In genomic region chr3:190877925-190878324, GRCh38 we compare ENCODE assay signal across 13 cellular contexts. TPM values are rescaled to one million over a fixed set of nuclear protein-coding genes. Genes with fewer than 3 reads are reported as not detected.
DNase-seq lines count a peak whose midpoint lies in the region; TF ChIP-seq lines count a peak whose summit lies in the region.
"Had no signal": no experiment of that assay in that cellular context is flagged by ENCODE, and none has a peak within 500 bp of the region (broad histone marks: within the 10 kb centered on the region; RNA-seq: fewer than 3 reads in every experiment).

No MANE protein-coding gene starts in this region.

- no peaks in the 10 kb centered on the region for H3K36me3 ChIP-seq in brain microvascular endothelial cell (replicated peaks)
- H3K36me3 ChIP-seq in tibial nerve: no peaks in the 10 kb centered on the region
- H3K36me3 ChIP-seq: transverse colon had no signal

- H3K27me3 ChIP-seq in brain microvascular endothelial cell (replicated peaks) (no peaks in the 10 kb centered on the region), tibial nerve (no peaks in the 10 kb centered on the region)
- H3K27me3 ChIP-seq: transverse colon had no signal

- peak; percentile 38 to 41 for DNase-seq in activated T-cell treated with anti-CD3 and anti-CD28 coated beads, Interleukin-2, amount 50 U/mL, for 48 hours
- DNase-seq in activated T-cell treated with anti-CD3 and anti-CD28 coated beads for 4 hours (no peak), brain microvascular endothelial cell (no peak), progenitor cell of endocrine pancreas (ENCODE audit: low spot score, unreplicated experiment) (no peak), tibial nerve (ENCODE audit: low spot score in 2 of 2) (no peak), pons (ENCODE audit: low spot score) (no peak)
- DNase-seq in stimulated activated naive CD4-positive, alpha-beta T cell treated with Interleukin-2 at 50 U/mL for 16 hours (lab: John Stamatoyannopoulos, UW): no peak
- DNase-seq: CD4-positive, CD25-positive, alpha-beta regulatory T cell; cortex of kidney; HCEC 1CT; NCI-H2029 treated with DMSO at 0.1 percent for 48 hours; transverse colon had no signal

- TF ChIP-seq RAD21 in Ishikawa (IDR thresholded peaks at IDR 0.05; ENCODE audit: low read depth): peak; percentile 38; the same call in 1 of the 2 replicates

- no peaks in the 10 kb centered on the region for H3K4me1 ChIP-seq in tibial nerve
- H3K4me1 ChIP-seq: transverse colon had no signal

- WGBS in tibial nerve, 2 donors: 87 to 89% methylated on average over 17 of the region's 17 CpGs

- H3K4me3 Mint-ChIP-seq in progenitor cell of endocrine pancreas (ENCODE audit: low read depth): no peak overlapping the region
- H3K4me3 Mint-ChIP-seq: CD4-positive, CD25-positive, alpha-beta regulatory T cell had no signal

- TF ChIP-seq CTCF in brain microvascular endothelial cell (IDR thresholded peaks at IDR 0.05; ENCODE audit: low read depth, low read length, missing control alignments): peak; percentile 56
- peak; percentile 21 for TF ChIP-seq CTCF in progenitor cell of endocrine pancreas (IDR thresholded peaks at IDR 0.05; ENCODE audit: unreplicated experiment)
- no peak for TF ChIP-seq CTCF in tibial nerve (IDR thresholded peaks at IDR 0.05)

- H3K4me3 ChIP-seq in brain microvascular endothelial cell (ENCODE audit: low read depth, low read length) (no peak overlapping the region), tibial nerve (no peak overlapping the region)
- H3K4me3 ChIP-seq: transverse colon had no signal

- H3K9me3 Mint-ChIP-seq in progenitor cell of endocrine pancreas (ENCODE audit: low read depth): no peaks in the 10 kb centered on the region

- no peak for TF ChIP-seq POLR2A in tibial nerve (IDR thresholded peaks at IDR 0.05)

- no peaks in the 10 kb centered on the region for H3K9me3 ChIP-seq in tibial nerve
- H3K9me3 ChIP-seq: transverse colon had no signal

- in situ Hi-C loops in brain microvascular endothelial cell (cut with HindIII; ENCODE audit: low pct_ligation_motif_present, low sequenced_read_pairs): no loop called here

- peaks cover 2% of the 10 kb centered on the region for H3K4me1 Mint-ChIP-seq in progenitor cell of endocrine pancreas (ENCODE audit: low read depth)
- H3K4me1 Mint-ChIP-seq: CD4-positive, CD25-positive, alpha-beta regulatory T cell had no signal

- TF ChIP-seq EP300 in Ishikawa (IDR thresholded peaks at IDR 0.05; ENCODE audit: borderline replicate concordance) (no peak), tibial nerve (IDR thresholded peaks at IDR 0.05) (no peak)

- no peaks in the 10 kb centered on the region for H3K36me3 Mint-ChIP-seq in progenitor cell of endocrine pancreas (ENCODE audit: insufficient read depth)
- H3K36me3 Mint-ChIP-seq: CD4-positive, CD25-positive, alpha-beta regulatory T cell had no signal

- no peaks in the 10 kb centered on the region for H3K27me3 Mint-ChIP-seq in progenitor cell of endocrine pancreas
- H3K27me3 Mint-ChIP-seq: CD4-positive, CD25-positive, alpha-beta regulatory T cell had no signal

- no peak overlapping the region for H3K27ac Mint-ChIP-seq in progenitor cell of endocrine pancreas
- H3K27ac Mint-ChIP-seq: CD4-positive, CD25-positive, alpha-beta regulatory T cell had no signal

- no peak overlapping the region for H3K27ac ChIP-seq in brain microvascular endothelial cell
- H3K27ac ChIP-seq in tibial nerve: no peak overlapping the region
- H3K27ac ChIP-seq: transverse colon had no signal

TF ChIP-seq in Ishikawa, 13 proteins besides CTCF, POLR2A, EP300 and RAD21:
- TF ChIP-seq, protein P1, sequence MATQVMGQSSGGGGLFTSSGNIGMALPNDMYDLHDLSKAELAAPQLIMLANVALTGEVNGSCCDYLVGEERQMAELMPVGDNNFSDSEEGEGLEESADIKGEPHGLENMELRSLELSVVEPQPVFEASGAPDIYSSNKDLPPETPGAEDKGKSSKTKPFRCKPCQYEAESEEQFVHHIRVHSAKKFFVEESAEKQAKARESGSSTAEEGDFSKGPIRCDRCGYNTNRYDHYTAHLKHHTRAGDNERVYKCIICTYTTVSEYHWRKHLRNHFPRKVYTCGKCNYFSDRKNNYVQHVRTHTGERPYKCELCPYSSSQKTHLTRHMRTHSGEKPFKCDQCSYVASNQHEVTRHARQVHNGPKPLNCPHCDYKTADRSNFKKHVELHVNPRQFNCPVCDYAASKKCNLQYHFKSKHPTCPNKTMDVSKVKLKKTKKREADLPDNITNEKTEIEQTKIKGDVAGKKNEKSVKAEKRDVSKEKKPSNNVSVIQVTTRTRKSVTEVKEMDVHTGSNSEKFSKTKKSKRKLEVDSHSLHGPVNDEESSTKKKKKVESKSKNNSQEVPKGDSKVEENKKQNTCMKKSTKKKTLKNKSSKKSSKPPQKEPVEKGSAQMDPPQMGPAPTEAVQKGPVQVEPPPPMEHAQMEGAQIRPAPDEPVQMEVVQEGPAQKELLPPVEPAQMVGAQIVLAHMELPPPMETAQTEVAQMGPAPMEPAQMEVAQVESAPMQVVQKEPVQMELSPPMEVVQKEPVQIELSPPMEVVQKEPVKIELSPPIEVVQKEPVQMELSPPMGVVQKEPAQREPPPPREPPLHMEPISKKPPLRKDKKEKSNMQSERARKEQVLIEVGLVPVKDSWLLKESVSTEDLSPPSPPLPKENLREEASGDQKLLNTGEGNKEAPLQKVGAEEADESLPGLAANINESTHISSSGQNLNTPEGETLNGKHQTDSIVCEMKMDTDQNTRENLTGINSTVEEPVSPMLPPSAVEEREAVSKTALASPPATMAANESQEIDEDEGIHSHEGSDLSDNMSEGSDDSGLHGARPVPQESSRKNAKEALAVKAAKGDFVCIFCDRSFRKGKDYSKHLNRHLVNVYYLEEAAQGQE (IDR thresholded peaks at IDR 0.05; ENCODE audit: low read depth): no peak
- no peak for TF ChIP-seq TCF12 (IDR thresholded peaks at IDR 0.05; ENCODE audit: low read depth)
- TF ChIP-seq TAF1 (IDR thresholded peaks at IDR 0.05; ENCODE audit: low read depth): no peak
- no peak for TF ChIP-seq EGR1 (IDR thresholded peaks at IDR 0.05)
- TF ChIP-seq CEBPB (IDR thresholded peaks at IDR 0.05): no peak
- TF ChIP-seq MAX (IDR thresholded peaks at IDR 0.05): no peak
- no peak for TF ChIP-seq YY1 (IDR thresholded peaks at IDR 0.05; ENCODE audit: low read depth)
- TF ChIP-seq CREB1 (IDR thresholded peaks at IDR 0.05; ENCODE audit: low read depth): no peak
- TF ChIP-seq, protein P2, sequence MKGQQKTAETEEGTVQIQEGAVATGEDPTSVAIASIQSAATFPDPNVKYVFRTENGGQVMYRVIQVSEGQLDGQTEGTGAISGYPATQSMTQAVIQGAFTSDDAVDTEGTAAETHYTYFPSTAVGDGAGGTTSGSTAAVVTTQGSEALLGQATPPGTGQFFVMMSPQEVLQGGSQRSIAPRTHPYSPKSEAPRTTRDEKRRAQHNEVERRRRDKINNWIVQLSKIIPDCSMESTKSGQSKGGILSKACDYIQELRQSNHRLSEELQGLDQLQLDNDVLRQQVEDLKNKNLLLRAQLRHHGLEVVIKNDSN (IDR thresholded peaks at IDR 0.05): no peak
- TF ChIP-seq FOXM1 (IDR thresholded peaks at IDR 0.05; ENCODE audit: borderline replicate concordance, low read depth): no peak

RNA-seq across cellular contexts. Expression of gene GMNC, which starts 15.4 kb away (rescaled TPM):
- total RNA-seq in progenitor cell of endocrine pancreas (not detected in 2 replicates), tibial nerve (not detected)
- total RNA-seq: CD4-positive, CD25-positive, alpha-beta regulatory T cell; transverse colon had no signal

Comparison
In these comparisons a context has a peak if more than half of its experiments do, and no peak if none do; other contexts are left out.
1. DNase-seq: peak in activated T-cell treated with anti-CD3 and anti-CD28 coated beads, Interleukin-2, amount 50 U/mL, for 48 hours (2 of 2); none in activated T-cell treated with anti-CD3 and anti-CD28 coated beads for 4 hours (single experiment), brain microvascular endothelial cell (single experiment), progenitor cell of endocrine pancreas (single experiment), stimulated activated naive CD4-positive, alpha-beta T cell treated with Interleukin-2 at 50 U/mL for 16 hours (single experiment), tibial nerve (0 of 2) and pons (single experiment).
2. CTCF ChIP-seq: peak in brain microvascular endothelial cell (single experiment) and progenitor cell of endocrine pancreas (single experiment); none in tibial nerve (0 of 5).